In genomic region chr2:9422321-9423099, GRCh38 we compare ENCODE assay signal across 8 cellular contexts.
DNase-seq lines count a peak whose midpoint lies in the region; ATAC-seq lines count a peak whose summit lies in the region.

No MANE protein-coding gene starts in this region.

- H3K36me3 ChIP-seq in ES-I3 (ENCODE audit: insufficient read depth, low read length) = no peaks in the 10 kb centered on the region

- peak; percentile 47 for DNase-seq in HuH-7 (ENCODE audit: low spot score)
- peak; percentile 61 for DNase-seq in UCSD-AML1 (lab: John Stamatoyannopoulos, UW; ENCODE audit: unreplicated experiment)
- DNase-seq in central memory CD4-positive, alpha-beta T cell = peak; percentile 24
- DNase-seq in kidney glomerular epithelial cell (lab: John Stamatoyannopoulos, UW) = peak; percentile 34
- DNase-seq in stimulated activated CD4-positive, alpha-beta T cell treated with anti-CD3 and anti-CD28 coated beads, Interleukin-15, amount 100 ng/mL, for 48 hours (ENCODE audit: low read depth in 2 of 2) = peak; percentile 30 to 44
- DNase-seq in NCI-H128 (lab: John Stamatoyannopoulos, UW; ENCODE audit: unreplicated experiment) = no peak

- H3K4me1 ChIP-seq in ES-I3 (ENCODE audit: insufficient read depth, low read length) = no peaks in the 10 kb centered on the region; the same call in 1 of the 2 replicates

- peak overlapping the region; percentile 100 for H3K9ac ChIP-seq in ES-I3 (ENCODE audit: low read depth, low read length)

- no peaks in the 10 kb centered on the region for H3K9me3 ChIP-seq in ES-I3 (ENCODE audit: control insufficient read depth, insufficient read depth, low read length)

- peak; percentile 35 for ATAC-seq in GM21529 (IDR thresholded peaks at IDR 0.05; ENCODE audit: unreplicated experiment)
